In genomic region chr19:43474487-43474886, GRCh38 we compare ENCODE assay signal across 9 cellular contexts. TPM values are rescaled to one million over a fixed set of nuclear protein-coding genes. Genes with fewer than 3 reads are reported as not detected.
DNase-seq lines count a peak whose midpoint lies in the region; ATAC-seq and TF ChIP-seq lines count a peak whose summit lies in the region.
"Had no signal": no experiment of that assay in that cellular context is flagged by ENCODE, and none has a peak within 500 bp of the region (broad histone marks: within the 10 kb centered on the region; RNA-seq: fewer than 3 reads in every experiment).

No MANE protein-coding gene starts in this region.

- H3K4me3 Mint-ChIP-seq in activated CD4-positive, alpha-beta T cell treated with anti-CD3 and anti-CD28 coated beads, Interleukin-2, amount 10 ng/mL, durations not matched to agents 24 days and 14 days, result peak overlapping the region; percentile 11
- H3K4me3 Mint-ChIP-seq in brain, result peak overlapping the region in 3 of 5 experiments; percentile 70 to 88 (median 82)

- H3K36me3 Mint-ChIP-seq in activated CD4-positive, alpha-beta T cell treated with anti-CD3 and anti-CD28 coated beads, Interleukin-2, amount 10 ng/mL, durations not matched to agents 24 days and 14 days (ENCODE audit: low read depth), result peaks cover 15% of the 10 kb centered on the region
- peaks cover 10% of the 10 kb centered on the region for H3K36me3 Mint-ChIP-seq in brain

- H3K27me3 ChIP-seq in lower lobe of right lung (ENCODE audit: low read depth) (no peaks in the 10 kb centered on the region), testis (no peaks in the 10 kb centered on the region)

- TF ChIP-seq CTCF in brain (conservative IDR thresholded peaks at IDR 0.05) (no peak), lower lobe of right lung (IDR thresholded peaks at IDR 0.05) (no peak), testis (IDR thresholded peaks at IDR 0.05) (no peak)

- no peak for TF ChIP-seq POLR2A in testis (IDR thresholded peaks at IDR 0.05)

- H3K4me3 ChIP-seq in lower lobe of right lung (peak overlapping the region; percentile 55), testis (no peak overlapping the region)

- H3K27me3 Mint-ChIP-seq in activated CD4-positive, alpha-beta T cell treated with anti-CD3 and anti-CD28 coated beads, Interleukin-2, amount 10 ng/mL, durations not matched to agents 24 days and 14 days, result no peaks in the 10 kb centered on the region
- H3K27me3 Mint-ChIP-seq in brain, result peaks cover 8% of the 10 kb centered on the region

- intact Hi-C loops in activated CD4-positive, alpha-beta T cell treated with anti-CD3 and anti-CD28 coated beads, Interleukin-2, amount 10 ng/mL, durations not matched to agents 24 days and 14 days (cut with micrococcal nuclease), result loop anchor here (2.0 kb wide), 1 partner anchor 28 kb away; no protein-coding TSS in a partner anchor
- intact Hi-C loops in lower lobe of right lung (cut with DNase I), result no loop called here
- intact Hi-C loops in testis (cut with DNase I; ENCODE audit: low total_unique reads), result no loop called here

- H3K27ac ChIP-seq in lower lobe of right lung (no peak overlapping the region), testis (peak overlapping the region; percentile 13 to 68)

- H3K4me1 Mint-ChIP-seq in activated CD4-positive, alpha-beta T cell treated with anti-CD3 and anti-CD28 coated beads, Interleukin-2, amount 10 ng/mL, durations not matched to agents 24 days and 14 days, result peaks cover 16% of the 10 kb centered on the region
- peaks cover 13% of the 10 kb centered on the region for H3K4me1 Mint-ChIP-seq in brain

- peaks cover 13% of the 10 kb centered on the region for H3K4me1 ChIP-seq in lower lobe of right lung
- H3K4me1 ChIP-seq in testis, result no peaks in the 10 kb centered on the region

- DNase-seq in activated CD4-positive, alpha-beta T cell treated with anti-CD3 and anti-CD28 coated beads, Interleukin-2, amount 10 ng/mL, durations not matched to agents 24 days and 14 days, result no peak
- DNase-seq in activated CD4-positive, alpha-beta T cell treated with anti-CD3 and anti-CD28 coated beads, Interleukin-2, amount 50 U/mL, for 4 hours, result no peak
- DNase-seq in lower lobe of right lung, result no peak
- DNase-seq in testis, result no peak
- DNase-seq in 8988T, result no peak
- DNase-seq in COLO829 (ENCODE audit: low spot score), result no peak

- ATAC-seq in lower lobe of right lung, result no peak
- ATAC-seq in HG03439 (IDR thresholded peaks at IDR 0.05; ENCODE audit: unreplicated experiment), result no peak

- WGBS in testis, 2 donors, result 49 to 58% methylated on average over 4 of the region's 4 CpGs

- no peak overlapping the region for H3K27ac Mint-ChIP-seq in activated CD4-positive, alpha-beta T cell treated with anti-CD3 and anti-CD28 coated beads, Interleukin-2, amount 10 ng/mL, durations not matched to agents 24 days and 14 days
- H3K27ac Mint-ChIP-seq in brain, result peak overlapping the region in 2 of 5 experiments; percentile 30 to 38

- no peaks in the 10 kb centered on the region for H3K9me3 Mint-ChIP-seq in activated CD4-positive, alpha-beta T cell treated with anti-CD3 and anti-CD28 coated beads, Interleukin-2, amount 10 ng/mL, durations not matched to agents 24 days and 14 days
- H3K9me3 Mint-ChIP-seq in brain, result peaks cover 0 to 2% (median 0%) of the 10 kb centered on the region in 5 experiments

- H3K36me3 ChIP-seq in lower lobe of right lung (no peaks in the 10 kb centered on the region), testis (ENCODE audit: low read depth, missing control alignments) (no peaks in the 10 kb centered on the region)

- H3K9me3 ChIP-seq in lower lobe of right lung (no peaks in the 10 kb centered on the region), testis (no peaks in the 10 kb centered on the region)

RNA-seq across cellular contexts. Expression of gene LYPD3, which starts 9.1 kb away (rescaled TPM):
- 3.6 and 4.1 TPM in 2 replicates for total RNA-seq in activated CD4-positive, alpha-beta T cell treated with anti-CD3 and anti-CD28 coated beads, Interleukin-2, amount 10 ng/mL, durations not matched to agents 24 days and 14 days
- 3.2 TPM for polyA plus RNA-seq in brain (ENCODE audit: insufficient read depth, low read depth, low replicate concordance)
- 0.74 TPM for total RNA-seq in lower lobe of right lung
- 1 to 10 TPM in 1 of 2 donors, under 1 TPM in 1; 0.71 to 1.2 TPM for total RNA-seq in testis
- 1.3 TPM for polyA plus RNA-seq in testis (ENCODE audit: insufficient read depth, low read depth, low replicate concordance)

RNA-seq across cellular contexts. Expression of gene PHLDB3, which starts 30.1 kb away (rescaled TPM):
- 26.3 and 26.7 TPM in 2 replicates for total RNA-seq in activated CD4-positive, alpha-beta T cell treated with anti-CD3 and anti-CD28 coated beads, Interleukin-2, amount 10 ng/mL, durations not matched to agents 24 days and 14 days
- polyA plus RNA-seq in brain (ENCODE audit: insufficient read depth, low read depth, low replicate concordance) (10.0 TPM), testis (ENCODE audit: insufficient read depth, low read depth, low replicate concordance) (62.2 TPM)
- total RNA-seq in lower lobe of right lung (7.8 TPM), testis (10 to 100 TPM; 27.1 to 28.3 TPM)

RNA-seq across cellular contexts. Expression of gene ETHE1, which starts 52.5 kb away (rescaled TPM):
- 59.3 and 59.7 TPM in 2 replicates for total RNA-seq in activated CD4-positive, alpha-beta T cell treated with anti-CD3 and anti-CD28 coated beads, Interleukin-2, amount 10 ng/mL, durations not matched to agents 24 days and 14 days
- polyA plus RNA-seq in brain (ENCODE audit: insufficient read depth, low read depth, low replicate concordance) (30.1 TPM), testis (ENCODE audit: insufficient read depth, low read depth, low replicate concordance) (13.1 TPM)
- total RNA-seq in lower lobe of right lung (47.4 TPM), testis (10 to 100 TPM; 11.2 to 11.5 TPM)

RNA-seq across cellular contexts. Expression of gene ZNF575, which starts 58.5 kb away (rescaled TPM):
- total RNA-seq in activated CD4-positive, alpha-beta T cell treated with anti-CD3 and anti-CD28 coated beads, Interleukin-2, amount 10 ng/mL, durations not matched to agents 24 days and 14 days, result 1.8 and 2.4 TPM in 2 replicates
- 4.1 TPM for polyA plus RNA-seq in brain (ENCODE audit: insufficient read depth, low read depth, low replicate concordance)
- 2.8 TPM for total RNA-seq in lower lobe of right lung
- 1 to 10 TPM; 1.1 to 1.7 TPM for total RNA-seq in testis
- polyA plus RNA-seq in testis (ENCODE audit: insufficient read depth, low read depth, low replicate concordance), result 2.4 TPM

RNA-seq across cellular contexts. Expression of gene TEX101, which starts 59.8 kb away (rescaled TPM):
- total RNA-seq in activated CD4-positive, alpha-beta T cell treated with anti-CD3 and anti-CD28 coated beads, Interleukin-2, amount 10 ng/mL, durations not matched to agents 24 days and 14 days, result not detected in 2 replicates
- polyA plus RNA-seq in brain (ENCODE audit: insufficient read depth, low read depth, low replicate concordance) (1.3 TPM), testis (ENCODE audit: insufficient read depth, low read depth, low replicate concordance) (231 TPM)
- total RNA-seq in lower lobe of right lung (not detected), testis (10 to 100 TPM; 73.1 to 93.3 TPM)
- total RNA-seq: lung microvascular endothelial cell had no signal
